29 cellular contexts compared by ENCODE assay signal in the genomic region with DNA sequence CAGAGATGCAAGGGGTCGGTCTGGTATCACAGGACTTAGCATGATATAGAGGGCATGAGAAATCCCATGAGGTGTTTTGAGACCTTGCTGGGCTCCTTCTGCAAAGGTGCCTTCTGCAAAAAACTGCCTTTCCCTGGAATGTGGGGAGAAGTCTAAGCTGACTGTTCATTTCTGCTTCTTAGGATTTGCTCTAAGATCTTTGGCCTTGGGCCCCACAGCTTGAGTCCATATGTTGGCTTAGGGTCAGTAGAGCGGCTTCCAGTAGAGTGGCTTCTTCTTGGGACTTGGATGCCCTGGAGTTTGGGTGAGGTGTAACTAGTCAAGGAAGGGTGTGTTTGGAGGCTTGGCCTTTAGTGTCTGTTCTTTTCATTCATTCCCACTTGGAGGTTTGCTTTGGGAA. TPM values are rescaled to one million over a fixed set of nuclear protein-coding genes. Genes with fewer than 3 reads are reported as not detected.
A peak's percentile ranks its signal among the peaks of the same experiment; 100 is the strongest.
DNase-seq lines count a peak whose midpoint lies in the region; ATAC-seq lines count a peak whose summit lies in the region.
"Had no signal": no experiment of that assay in that cellular context is flagged by ENCODE, and none has a peak within 500 bp of the region (broad histone marks: within the 10 kb centered on the region; RNA-seq: fewer than 3 reads in every experiment).

No MANE protein-coding gene starts in this region.

- peaks cover 27% of the 10 kb centered on the region for H3K36me3 Mint-ChIP-seq in activated naive CD8-positive, alpha-beta T cell treated with anti-CD3 and anti-CD28 coated beads for 36 hours
- H3K36me3 Mint-ChIP-seq in activated naive CD8-positive, alpha-beta T cell treated with anti-CD3 and anti-CD28 coated beads, Interleukin-2, amount 50 U/mL, for 24 hours (ENCODE audit: low read depth), result peaks cover 35% of the 10 kb centered on the region
- peaks cover 37 to 53% of the 10 kb centered on the region in 2 donors for H3K36me3 Mint-ChIP-seq in naive B cell
- peaks cover 37% of the 10 kb centered on the region for H3K36me3 Mint-ChIP-seq in activated CD8-positive, alpha-beta T cell treated with anti-CD3 and anti-CD28 coated beads, Interleukin-2, amount 10 ng/mL, durations not matched to agents 7 days and 5 days (ENCODE audit: low read depth)

- DNase-seq in activated naive CD8-positive, alpha-beta T cell treated with anti-CD3 and anti-CD28 coated beads for 36 hours, result no peak
- no peak for DNase-seq in activated naive CD8-positive, alpha-beta T cell treated with anti-CD3 and anti-CD28 coated beads, Interleukin-2, amount 50 U/mL, for 24 hours
- DNase-seq in naive B cell (no peak), left colon (no peak)
- DNase-seq in activated CD8-positive, alpha-beta T cell treated with anti-CD3 and anti-CD28 coated beads, Interleukin-2, amount 10 ng/mL, durations not matched to agents 7 days and 5 days, result no peak
- DNase-seq: activated CD4-positive, alpha-beta T cell treated with anti-CD3 and anti-CD28 coated beads, Interleukin-2, amount 50 U/mL, for 48 hours; CD8-positive, alpha-beta memory T cell; effector memory CD8-positive, alpha-beta T cell; EL; erythroblast; foreskin keratinocyte; heart left ventricle; midbrain; NCI-H1436; NCI-H226; NCI-H526 treated with DMSO at 0.1 percent for 48 hours; PC-3; stimulated activated CD4-positive, alpha-beta T cell treated with anti-CD3 and anti-CD28 coated beads, Interleukin-15, amount 100 ng/mL, for 24 hours; stimulated activated naive CD4-positive, alpha-beta T cell; upper lobe of right lung had no signal

- no peaks in the 10 kb centered on the region for H3K27me3 Mint-ChIP-seq in activated naive CD8-positive, alpha-beta T cell treated with anti-CD3 and anti-CD28 coated beads for 36 hours
- H3K27me3 Mint-ChIP-seq in activated naive CD8-positive, alpha-beta T cell treated with anti-CD3 and anti-CD28 coated beads, Interleukin-2, amount 50 U/mL, for 24 hours, result no peaks in the 10 kb centered on the region
- H3K27me3 Mint-ChIP-seq in naive B cell, result no peaks in the 10 kb centered on the region
- no peaks in the 10 kb centered on the region for H3K27me3 Mint-ChIP-seq in activated CD8-positive, alpha-beta T cell treated with anti-CD3 and anti-CD28 coated beads, Interleukin-2, amount 10 ng/mL, durations not matched to agents 7 days and 5 days (ENCODE audit: low read depth)
- H3K27me3 Mint-ChIP-seq: CD8-positive, alpha-beta memory T cell; effector memory CD8-positive, alpha-beta T cell had no signal

- H3K4me1 Mint-ChIP-seq in activated naive CD8-positive, alpha-beta T cell treated with anti-CD3 and anti-CD28 coated beads for 36 hours, result peaks cover 20% of the 10 kb centered on the region
- H3K4me1 Mint-ChIP-seq in activated naive CD8-positive, alpha-beta T cell treated with anti-CD3 and anti-CD28 coated beads, Interleukin-2, amount 50 U/mL, for 24 hours, result peaks cover 26% of the 10 kb centered on the region
- H3K4me1 Mint-ChIP-seq in naive B cell, result peaks cover 38 to 51% (median 38%) of the 10 kb centered on the region in 3 donors
- H3K4me1 Mint-ChIP-seq in activated CD8-positive, alpha-beta T cell treated with anti-CD3 and anti-CD28 coated beads, Interleukin-2, amount 10 ng/mL, durations not matched to agents 7 days and 5 days (ENCODE audit: low read depth), result peaks cover 11% of the 10 kb centered on the region

- no peaks in the 10 kb centered on the region for H3K9me3 Mint-ChIP-seq in activated naive CD8-positive, alpha-beta T cell treated with anti-CD3 and anti-CD28 coated beads for 36 hours
- no peaks in the 10 kb centered on the region for H3K9me3 Mint-ChIP-seq in activated naive CD8-positive, alpha-beta T cell treated with anti-CD3 and anti-CD28 coated beads, Interleukin-2, amount 50 U/mL, for 24 hours
- H3K9me3 Mint-ChIP-seq in naive B cell, result no peaks in the 10 kb centered on the region
- no peaks in the 10 kb centered on the region for H3K9me3 Mint-ChIP-seq in activated CD8-positive, alpha-beta T cell treated with anti-CD3 and anti-CD28 coated beads, Interleukin-2, amount 10 ng/mL, durations not matched to agents 7 days and 5 days (ENCODE audit: insufficient read depth)
- H3K9me3 Mint-ChIP-seq: activated naive CD4-positive, alpha-beta T cell treated with anti-CD3 and anti-CD28 coated beads, Interleukin-2, amount 50 U/mL, for 72 hours; activated T-helper 1 cell treated with anti-CD3 and anti-CD28 coated beads, Interleukin-12 subunit alpha, Interleukin-12 subunit beta, Interleukin-2, Interleukin-4 antibody, amounts not matched to agents 30 ng/mL and 10 ng/mL and 1 ng/mL, durations not matched to agents 14 hours and 24 hours and 36 hours; CD8-positive, alpha-beta memory T cell; effector memory CD8-positive, alpha-beta T cell; nephron; T-helper 1 cell treated with Interleukin-12 subunit alpha and Interleukin-12 subunit beta and Interleukin-4 antibody, amounts not matched to agents 30 μg/mL and 1 μg/mL, for 36 hours had no signal

- peak overlapping the region; percentile 97 for H3K27ac ChIP-seq in angular gyrus (ENCODE audit: low read depth, low read length)

- no peak for ATAC-seq in activated naive CD8-positive, alpha-beta T cell treated with anti-CD3 and anti-CD28 coated beads, Interleukin-2, amount 50 U/mL, for 24 hours
- ATAC-seq in naive B cell (ENCODE audit: low read depth in 2 of 2) (no peak), HG02623 (IDR thresholded peaks at IDR 0.05; ENCODE audit: unreplicated experiment) (no peak), GM21825 (IDR thresholded peaks at IDR 0.05; ENCODE audit: unreplicated experiment) (no peak), left colon (no peak)
- ATAC-seq in activated CD8-positive, alpha-beta T cell treated with anti-CD3 and anti-CD28 coated beads, Interleukin-2, amount 10 ng/mL, durations not matched to agents 7 days and 5 days, result no peak
- ATAC-seq: activated CD4-positive, CD25-positive, alpha-beta regulatory T cell treated with anti-CD3 and anti-CD28 coated beads, Interleukin-2, amount 50 U/mL, for 24 hours; activated naive CD4-positive, alpha-beta T cell treated with anti-CD3 and anti-CD28 coated beads, Interleukin-2, amount 50 U/mL, for 72 hours; effector memory CD8-positive, alpha-beta T cell; foreskin keratinocyte; heart left ventricle; HepG2; PC-3; upper lobe of right lung had no signal

- CTCF ChIA-PET in activated CD8-positive, alpha-beta T cell treated with anti-CD3 and anti-CD28 coated beads, Interleukin-2, amount 10 ng/mL, durations not matched to agents 7 days and 5 days (lab: Charles Lee), result interaction anchor here (0.9 to 1.0 kb wide), 2 partner anchors 40 to 49 kb away, joined by 3 to 4 read pairs; partner anchors contain the start of gene RNF141

- peak overlapping the region; percentile 11 for H3K27ac Mint-ChIP-seq in activated naive CD8-positive, alpha-beta T cell treated with anti-CD3 and anti-CD28 coated beads for 36 hours
- H3K27ac Mint-ChIP-seq in activated naive CD8-positive, alpha-beta T cell treated with anti-CD3 and anti-CD28 coated beads, Interleukin-2, amount 50 U/mL, for 24 hours, result no peak overlapping the region
- peak overlapping the region; percentile 15 to 99 (median 84) for H3K27ac Mint-ChIP-seq in naive B cell
- H3K27ac Mint-ChIP-seq in activated CD8-positive, alpha-beta T cell treated with anti-CD3 and anti-CD28 coated beads, Interleukin-2, amount 10 ng/mL, durations not matched to agents 7 days and 5 days, result no peak overlapping the region
- H3K27ac Mint-ChIP-seq: activated T-helper 1 cell treated with anti-CD3 and anti-CD28 coated beads, Interleukin-12 subunit alpha, Interleukin-12 subunit beta, Interleukin-2, Interleukin-4 antibody, amounts not matched to agents 30 ng/mL and 10 ng/mL and 1 ng/mL, durations not matched to agents 14 hours and 24 hours and 36 hours; T-helper 1 cell treated with Interleukin-12 subunit alpha and Interleukin-12 subunit beta and Interleukin-4 antibody, amounts not matched to agents 30 μg/mL and 1 μg/mL, for 36 hours had no signal

- no peak overlapping the region for H3K4me3 Mint-ChIP-seq in activated naive CD8-positive, alpha-beta T cell treated with anti-CD3 and anti-CD28 coated beads for 36 hours
- H3K4me3 Mint-ChIP-seq in activated naive CD8-positive, alpha-beta T cell treated with anti-CD3 and anti-CD28 coated beads, Interleukin-2, amount 50 U/mL, for 24 hours, result no peak overlapping the region
- no peak overlapping the region for H3K4me3 Mint-ChIP-seq in naive B cell
- no peak overlapping the region for H3K4me3 Mint-ChIP-seq in activated CD8-positive, alpha-beta T cell treated with anti-CD3 and anti-CD28 coated beads, Interleukin-2, amount 10 ng/mL, durations not matched to agents 7 days and 5 days
- H3K4me3 Mint-ChIP-seq: activated T-helper 1 cell treated with anti-CD3 and anti-CD28 coated beads, Interleukin-12 subunit alpha, Interleukin-12 subunit beta, Interleukin-2, Interleukin-4 antibody, amounts not matched to agents 30 ng/mL and 10 ng/mL and 1 ng/mL, durations not matched to agents 14 hours and 24 hours and 36 hours; CD8-positive, alpha-beta memory T cell; effector memory CD8-positive, alpha-beta T cell; nephron; T-helper 1 cell treated with Interleukin-12 subunit alpha and Interleukin-12 subunit beta and Interleukin-4 antibody, amounts not matched to agents 30 μg/mL and 1 μg/mL, for 36 hours had no signal

- intact Hi-C loops in left colon (cut with DNase I, micrococcal nuclease), result no loop called here

- POLR2A ChIA-PET in activated CD8-positive, alpha-beta T cell treated with anti-CD3 and anti-CD28 coated beads, Interleukin-2, amount 10 ng/mL, durations not matched to agents 7 days and 5 days (lab: Charles Lee), result no interaction called here

RNA-seq across cellular contexts. Expression of gene AMPD3, which starts 37.0 kb away (rescaled TPM):
- 10 to 100 TPM; 20.2 to 20.7 TPM for total RNA-seq in activated naive CD8-positive, alpha-beta T cell treated with anti-CD3 and anti-CD28 coated beads for 36 hours
- polyA plus RNA-seq in naive B cell (ENCODE audit: low read depth in 6 of 6), result 10 to 100 TPM; 20.2 to 35.5 (median 27.3) TPM
- 10 to 100 TPM; 11.9 to 12.3 TPM for total RNA-seq in activated CD8-positive, alpha-beta T cell treated with anti-CD3 and anti-CD28 coated beads, Interleukin-2, amount 10 ng/mL, durations not matched to agents 7 days and 5 days
- 10 to 100 TPM; 12.0 to 15.0 TPM for total RNA-seq in left colon

RNA-seq across cellular contexts. Expression of gene RNF141, which starts 48.9 kb away (rescaled TPM):
- 10 to 100 TPM; 17.8 to 18.0 TPM for total RNA-seq in activated naive CD8-positive, alpha-beta T cell treated with anti-CD3 and anti-CD28 coated beads for 36 hours
- polyA plus RNA-seq in naive B cell (ENCODE audit: low read depth in 6 of 6), result 100 to 1,000 TPM; 101 to 187 (median 132) TPM
- total RNA-seq in activated CD8-positive, alpha-beta T cell treated with anti-CD3 and anti-CD28 coated beads, Interleukin-2, amount 10 ng/mL, durations not matched to agents 7 days and 5 days, result 10 to 100 TPM; 10.7 to 11.6 TPM
- total RNA-seq in left colon, result 10 to 100 TPM; 36.5 to 40.4 TPM

Comparison
In these comparisons a context has a peak if more than half of its experiments do, and no peak if none do; other contexts are left out.
1. H3K27ac Mint-ChIP-seq: peak in activated naive CD8-positive, alpha-beta T cell treated with anti-CD3 and anti-CD28 coated beads for 36 hours (single experiment) and naive B cell (6 of 6); none in activated naive CD8-positive, alpha-beta T cell treated with anti-CD3 and anti-CD28 coated beads, Interleukin-2, amount 50 U/mL, for 24 hours (single experiment) and activated CD8-positive, alpha-beta T cell treated with anti-CD3 and anti-CD28 coated beads, Interleukin-2, amount 10 ng/mL, durations not matched to agents 7 days and 5 days (single experiment).